ENCODE assay signal across 17 cellular contexts in genomic region chr3:58664611-58665010, GRCh38. TPM values are rescaled to one million over a fixed set of nuclear protein-coding genes. Genes with fewer than 3 reads are reported as not detected.
DNase-seq lines count a peak whose midpoint lies in the region; ATAC-seq and TF ChIP-seq lines count a peak whose summit lies in the region.
"Had no signal": no experiment of that assay in that cellular context is flagged by ENCODE, and none has a peak within 500 bp of the region (broad histone marks: within the 10 kb centered on the region; RNA-seq: fewer than 3 reads in every experiment).

No MANE protein-coding gene starts in this region.

- TF ChIP-seq EP300 in suprapubic skin (IDR thresholded peaks at IDR 0.05), result no peak

- H3K27ac ChIP-seq in mucosa of rectum (ENCODE audit: low read depth in 2 of 2, low read length in 2 of 2) (peak overlapping the region; percentile 98 to 99), suprapubic skin (no peak overlapping the region)

- no peak overlapping the region for H3K27ac Mint-ChIP-seq in natural killer cell treated with Interleukin-12 subunit alpha and Interleukin-12 subunit beta and Interleukin-15 and Interleukin-18, amount 100 ng/mL, for 72 hours
- H3K27ac Mint-ChIP-seq in natural killer cell, result no peak overlapping the region
- no peak overlapping the region for H3K27ac Mint-ChIP-seq in Calu3 (ENCODE audit: unreplicated experiment)
- H3K27ac Mint-ChIP-seq: CD4-positive, alpha-beta T cell; HFFc6; IgD-negative memory B cell had no signal

- TF ChIP-seq CTCF in natural killer cell (IDR thresholded peaks at IDR 0.05), result no peak
- TF ChIP-seq CTCF in suprapubic skin (IDR thresholded peaks at IDR 0.05), result no peak
- TF ChIP-seq CTCF in Calu3 (IDR thresholded peaks at IDR 0.05; ENCODE audit: unreplicated experiment), result no peak

- H3K9me3 ChIP-seq in mucosa of rectum (ENCODE audit: control insufficient read depth in 2 of 2, low read length in 2 of 2) (no peaks in the 10 kb centered on the region), suprapubic skin (no peaks in the 10 kb centered on the region)

- peaks cover 9 to 12% of the 10 kb centered on the region in 2 donors for H3K27me3 Mint-ChIP-seq in natural killer cell treated with Interleukin-12 subunit alpha and Interleukin-12 subunit beta and Interleukin-15 and Interleukin-18, amount 100 ng/mL, for 72 hours
- H3K27me3 Mint-ChIP-seq in natural killer cell (ENCODE audit: low read depth in 2 of 2) (peaks cover 0 to 8% of the 10 kb centered on the region in 2 donors), Calu3 (ENCODE audit: unreplicated experiment) (no peaks in the 10 kb centered on the region)
- H3K27me3 Mint-ChIP-seq: CD4-positive, alpha-beta T cell; IgD-negative memory B cell had no signal

- no peaks in the 10 kb centered on the region for H3K27me3 ChIP-seq in mucosa of rectum (ENCODE audit: control insufficient read depth in 2 of 2, insufficient read depth in 2 of 2, low read length in 2 of 2)
- no peaks in the 10 kb centered on the region for H3K27me3 ChIP-seq in suprapubic skin

- ATAC-seq in natural killer cell treated with Interleukin-12 subunit alpha and Interleukin-12 subunit beta and Interleukin-15 and Interleukin-18, amount 100 ng/mL, for 72 hours, result no peak
- ATAC-seq in natural killer cell, result no peak
- no peak for ATAC-seq in activated CD4-positive, CD25-positive, alpha-beta regulatory T cell treated with anti-CD3 and anti-CD28 coated beads, Interleukin-2, amount 50 U/mL, for 24 hours

- peaks cover 40 to 65% of the 10 kb centered on the region in 2 donors for H3K4me1 ChIP-seq in mucosa of rectum (ENCODE audit: control insufficient read depth in 2 of 2, insufficient read depth in 2 of 2, low read length in 2 of 2)
- H3K4me1 ChIP-seq in suprapubic skin, result no peaks in the 10 kb centered on the region

- no peaks in the 10 kb centered on the region for H3K36me3 Mint-ChIP-seq in natural killer cell treated with Interleukin-12 subunit alpha and Interleukin-12 subunit beta and Interleukin-15 and Interleukin-18, amount 100 ng/mL, for 72 hours
- no peaks in the 10 kb centered on the region for H3K36me3 Mint-ChIP-seq in natural killer cell
- H3K36me3 Mint-ChIP-seq in Calu3 (ENCODE audit: insufficient read depth, unreplicated experiment), result peaks cover 4% of the 10 kb centered on the region

- CTCF ChIA-PET in Calu3 (lab: Charles Lee), result no interaction called here

- DNase-seq in natural killer cell treated with Interleukin-12 subunit alpha and Interleukin-12 subunit beta and Interleukin-15 and Interleukin-18, amount 100 ng/mL, for 72 hours (ENCODE audit: low spot score), result peak; percentile 15
- no peak for DNase-seq in natural killer cell
- peak; percentile 17 to 48 for DNase-seq in suprapubic skin (ENCODE audit: low spot score in 2 of 2)
- DNase-seq in NAMALWA (ENCODE audit: low spot score), result no peak
- no peak for DNase-seq in Calu3
- DNase-seq: 8988T; AML-193; C1 segment of cervical spinal cord; CD4-positive, alpha-beta T cell; DMS79 treated with DMSO at 0.1 percent for 48 hours; EL; HCEC 1CT; HFFc6 had no signal

- no peaks in the 10 kb centered on the region for H3K9me3 Mint-ChIP-seq in natural killer cell treated with Interleukin-12 subunit alpha and Interleukin-12 subunit beta and Interleukin-15 and Interleukin-18, amount 100 ng/mL, for 72 hours
- H3K9me3 Mint-ChIP-seq in natural killer cell (no peaks in the 10 kb centered on the region), Calu3 (ENCODE audit: low read depth, unreplicated experiment) (no peaks in the 10 kb centered on the region)
- H3K9me3 Mint-ChIP-seq: CD4-positive, alpha-beta T cell; HFFc6; IgD-negative memory B cell had no signal

- H3K4me1 Mint-ChIP-seq in natural killer cell treated with Interleukin-12 subunit alpha and Interleukin-12 subunit beta and Interleukin-15 and Interleukin-18, amount 100 ng/mL, for 72 hours (ENCODE audit: low read depth in 2 of 2), result no peaks in the 10 kb centered on the region
- H3K4me1 Mint-ChIP-seq in natural killer cell, result no peaks in the 10 kb centered on the region
- peaks cover 23% of the 10 kb centered on the region for H3K4me1 Mint-ChIP-seq in Calu3 (ENCODE audit: low read depth, unreplicated experiment)
- H3K4me1 Mint-ChIP-seq: IgD-negative memory B cell had no signal

- no TSS peak for BruUV-seq in Calu3 (replicated peaks; lab: Mats Ljungman, UMichigan)

- peak overlapping the region; percentile 95 to 99 for H3K9ac ChIP-seq in mucosa of rectum (ENCODE audit: low read depth in 1 of 2, low read length in 2 of 2)

- peaks cover 11 to 12% of the 10 kb centered on the region in 2 donors for H3K36me3 ChIP-seq in mucosa of rectum (ENCODE audit: control insufficient read depth in 2 of 2, insufficient read depth in 2 of 2, low read length in 2 of 2)
- no peaks in the 10 kb centered on the region for H3K36me3 ChIP-seq in suprapubic skin

- WGBS in suprapubic skin, result 81% methylated on average over 3 of the region's 3 CpGs

- peak overlapping the region; percentile 84 to 96 for H3K4me3 ChIP-seq in mucosa of rectum (ENCODE audit: low read length in 2 of 2)
- no peak overlapping the region for H3K4me3 ChIP-seq in suprapubic skin

- H3K4me3 Mint-ChIP-seq in natural killer cell treated with Interleukin-12 subunit alpha and Interleukin-12 subunit beta and Interleukin-15 and Interleukin-18, amount 100 ng/mL, for 72 hours, result no peak overlapping the region
- H3K4me3 Mint-ChIP-seq in natural killer cell (no peak overlapping the region), Calu3 (ENCODE audit: low read depth, unreplicated experiment) (no peak overlapping the region)
- H3K4me3 Mint-ChIP-seq: CD4-positive, alpha-beta T cell; HFFc6 had no signal

- intact Hi-C loops in natural killer cell (cut with micrococcal nuclease), result no loop called here
- intact Hi-C loops in Calu3 (cut with micrococcal nuclease; ENCODE audit: unreplicated experiment), result no loop called here

- TF ChIP-seq POLR2A in suprapubic skin (IDR thresholded peaks at IDR 0.05), result no peak

RNA-seq across cellular contexts. Expression of gene FAM3D, which starts 2.0 kb away (rescaled TPM):
- not detected for total RNA-seq in natural killer cell treated with Interleukin-12 subunit alpha and Interleukin-12 subunit beta and Interleukin-15 and Interleukin-18, amount 100 ng/mL, for 72 hours
- total RNA-seq in natural killer cell (not detected), suprapubic skin (1 to 10 TPM in 3 of 4 donors, not detected in 1; 1.2 to 4.0 (median 1.4) TPM), Calu3 (2022) (3.0 and 3.8 TPM in 2 replicates)
- total RNA-seq: CD4-positive, alpha-beta T cell; HFFc6; HT1080 had no signal

Comparison
In these comparisons a context has a peak if more than half of its experiments do, and no peak if none do; other contexts are left out.
1. DNase-seq: peak in natural killer cell treated with Interleukin-12 subunit alpha and Interleukin-12 subunit beta and Interleukin-15 and Interleukin-18, amount 100 ng/mL, for 72 hours (single experiment) and suprapubic skin (2 of 2); none in natural killer cell (single experiment), NAMALWA (single experiment) and Calu3 (single experiment).